Comparison of ENCODE assay signal across 11 cellular contexts in the genomic region with DNA sequence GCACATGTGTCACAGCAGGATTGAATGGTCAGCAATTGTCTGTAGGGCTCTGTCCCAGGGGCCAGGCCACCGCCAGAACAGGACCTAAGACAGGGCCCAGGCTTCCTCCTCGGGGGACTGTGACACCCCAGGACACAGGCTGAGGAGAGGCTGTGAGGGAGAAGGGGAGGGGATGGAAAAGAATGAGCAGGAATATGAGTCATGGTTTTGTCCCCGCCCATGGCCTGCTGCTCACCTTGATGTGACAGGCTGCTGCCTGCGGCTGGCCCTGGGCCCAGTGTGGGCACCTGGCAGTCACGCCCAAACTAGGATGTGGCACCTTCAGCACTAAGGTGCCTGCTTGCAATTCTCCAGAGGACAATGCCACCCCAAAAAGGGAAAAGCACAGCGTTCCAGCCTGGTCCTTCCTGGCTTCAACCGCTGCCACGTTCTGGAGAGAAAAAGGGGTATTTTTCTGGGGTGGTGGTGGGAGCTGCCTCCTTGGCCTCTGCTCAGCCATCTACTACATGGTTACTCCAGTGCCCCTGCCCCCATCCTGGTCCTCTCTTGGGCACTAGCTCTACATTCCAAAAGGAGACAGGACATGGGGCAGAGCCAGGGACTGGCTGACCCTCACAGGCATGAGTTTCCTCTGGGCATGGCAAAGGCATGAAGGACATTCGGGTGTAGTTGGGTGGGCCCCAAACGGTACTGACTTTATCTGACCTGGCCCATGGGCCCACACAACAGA.
DNase-seq lines count a peak whose midpoint lies in the region; ATAC-seq, FAIRE-seq and TF ChIP-seq lines count a peak whose summit lies in the region.
"Had no signal": no experiment of that assay in that cellular context is flagged by ENCODE, and none has a peak within 500 bp of the region (broad histone marks: within the 10 kb centered on the region; RNA-seq: fewer than 3 reads in every experiment).

No MANE protein-coding gene starts in this region.

- peak overlapping the region; percentile 47; the same call in 1 of the 2 replicates for H3K27ac Mint-ChIP-seq in WTC11

- FAIRE-seq in HepG2 (lab: Jason Lieb, UNC) (no peak), GM19239 (lab: Jason Lieb, UNC) (no peak)
- FAIRE-seq: GM12891 had no signal

- TF ChIP-seq CTCF in WTC11 (IDR thresholded peaks at IDR 0.05) (no peak), HepG2 (CRISPR knock-in tag; IDR thresholded peaks at IDR 0.05) (no peak)

- H2AFZ ChIP-seq in HepG2 (ENCODE audit: low read length) = no peak overlapping the region

- BruUV-seq in HepG2 (replicated peaks; lab: Mats Ljungman, UMichigan) = no TSS peak

- H3K9ac ChIP-seq in HepG2 (ENCODE audit: insufficient read depth, low read depth, low read length) = no peak overlapping the region

- no peaks in the 10 kb centered on the region for H3K27me3 Mint-ChIP-seq in WTC11 (ENCODE audit: low read depth)
- H3K27me3 Mint-ChIP-seq: CD4-positive, alpha-beta memory T cell had no signal

- H4K20me1 ChIP-seq in HepG2 (ENCODE audit: insufficient read depth, low read length) = no peaks in the 10 kb centered on the region

- WGBS in HepG2 (ENCODE audit: low lambda C conversion rate) = 88% methylated on average over 7 of the region's 10 CpGs

- intact Hi-C loops in HepG2 (cut with micrococcal nuclease; ENCODE audit: unreplicated experiment) = no loop called here

- H3K4me2 ChIP-seq in HepG2 (ENCODE audit: low read depth, low read length) = no peak overlapping the region

- ATAC-seq in WTC11 (no peak), HepG2 (no peak), GM21381 (IDR thresholded peaks at IDR 0.05; ENCODE audit: unreplicated experiment) (no peak)

- no peak overlapping the region for H3K4me3 ChIP-seq in HepG2 (replicated peaks in 1 of 3; ENCODE audit: insufficient read depth in 1 of 3, low read depth in 2 of 3, low read length in 3 of 3)
- H3K4me3 ChIP-seq: esophagus muscularis mucosa had no signal

- in situ Hi-C loops in HepG2 (cut with HindIII; ENCODE audit: extremely low pct_ligation_motif_present, low pct_unique_long_range_greater_than_20kb) = no loop called here

- POLR2A ChIA-PET in WTC11 (lab: Charles Lee) = no interaction called here
- POLR2A ChIA-PET in HepG2 (lab: Yijun Ruan, JAX) = interaction anchor here (1.0 to 9.1 kb wide), 3 partner anchors 9 to 40 kb away, joined by 3 to 101 read pairs (median 7); no protein-coding TSS in a partner anchor

- no peaks in the 10 kb centered on the region for H3K27me3 ChIP-seq in HepG2 (ENCODE audit: control insufficient read depth in 1 of 2, insufficient read depth in 2 of 2, low read length in 2 of 2)
- H3K27me3 ChIP-seq: esophagus muscularis mucosa had no signal

- peaks cover 50% of the 10 kb centered on the region for H3K4me1 Mint-ChIP-seq in WTC11

- peaks cover 10% of the 10 kb centered on the region for H3K36me3 Mint-ChIP-seq in WTC11
- H3K36me3 Mint-ChIP-seq: CD4-positive, alpha-beta memory T cell had no signal

- H3K27ac ChIP-seq in HepG2 (ENCODE audit: extremely low read length, insufficient read depth, low read length) = peak overlapping the region; percentile 11
- H3K27ac ChIP-seq: esophagus muscularis mucosa had no signal

- TF ChIP-seq EP300 in HepG2 (IDR thresholded peaks at IDR 0.05; ENCODE audit: low read depth in 2 of 2, low read length in 2 of 2) (no peak), HepG2 (CRISPR knock-in tag; IDR thresholded peaks at IDR 0.05; ENCODE audit: borderline replicate concordance) (no peak)

- H3K4me3 Mint-ChIP-seq in WTC11 = no peak overlapping the region
- H3K4me3 Mint-ChIP-seq: CD4-positive, alpha-beta memory T cell had no signal

- CTCF ChIA-PET in WTC11 (lab: Charles Lee) (interaction anchor here (1.1 kb wide), 1 partner anchor 47 kb away, joined by 3 read pairs; no protein-coding TSS in a partner anchor), HepG2 (lab: Yijun Ruan, JAX; ENCODE audit: low intra/inter-chr PET ratio, low total read pairs) (no interaction called here)

- no peak for TF ChIP-seq POLR2A in HepG2 (IDR thresholded peaks at IDR 0.05; ENCODE audit: insufficient read depth in 1 of 2, low read depth in 2 of 2, low read length in 2 of 2)

- peaks cover 95% of the 10 kb centered on the region for H3K4me1 ChIP-seq in HepG2 (ENCODE audit: insufficient read depth, low read length)

- no peaks in the 10 kb centered on the region for H3K9me3 ChIP-seq in HepG2 (ENCODE audit: low read length)
- H3K9me3 ChIP-seq: esophagus muscularis mucosa had no signal

- H3K9me3 Mint-ChIP-seq in WTC11 = no peaks in the 10 kb centered on the region
- H3K9me3 Mint-ChIP-seq: CD4-positive, alpha-beta memory T cell had no signal

- peaks cover 71% of the 10 kb centered on the region for H3K79me2 ChIP-seq in HepG2 (ENCODE audit: insufficient read depth, low read length)

- peaks cover 7 to 33% of the 10 kb centered on the region in 2 experiments; a peak in 4 of 5 replicates for H3K36me3 ChIP-seq in HepG2 (replicated peaks in 1 of 2; ENCODE audit: control insufficient read depth in 1 of 2, insufficient read depth in 2 of 2, low read length in 2 of 2)
- H3K36me3 ChIP-seq: esophagus muscularis mucosa had no signal

- TF ChIP-seq RAD21 in HepG2 (CRISPR knock-in tag; IDR thresholded peaks at IDR 0.05) = no peak

- DNase-seq in A172 (ENCODE audit: low spot score) (peak; percentile 51), Daoy (ENCODE audit: low read depth) (peak; percentile 57), WTC11 (ENCODE audit: low spot score) (no peak), HepG2 (ENCODE audit: low spot score) (peak; percentile 43), GM19239 (ENCODE audit: insufficient read length, low spot score) (no peak), NOMO-1 (lab: John Stamatoyannopoulos, UW; ENCODE audit: unreplicated experiment in 2 of 2) (no peak)
- no peak for DNase-seq in activated CD4-positive, CD25-positive, alpha-beta regulatory T cell (lab: John Stamatoyannopoulos, UW)
- DNase-seq: CD4-positive, alpha-beta memory T cell had no signal

TF ChIP-seq in WTC11, 78 proteins besides CTCF, POLR2A, EP300 and RAD21 (continues in another document):
- TF ChIP-seq, protein P1, sequence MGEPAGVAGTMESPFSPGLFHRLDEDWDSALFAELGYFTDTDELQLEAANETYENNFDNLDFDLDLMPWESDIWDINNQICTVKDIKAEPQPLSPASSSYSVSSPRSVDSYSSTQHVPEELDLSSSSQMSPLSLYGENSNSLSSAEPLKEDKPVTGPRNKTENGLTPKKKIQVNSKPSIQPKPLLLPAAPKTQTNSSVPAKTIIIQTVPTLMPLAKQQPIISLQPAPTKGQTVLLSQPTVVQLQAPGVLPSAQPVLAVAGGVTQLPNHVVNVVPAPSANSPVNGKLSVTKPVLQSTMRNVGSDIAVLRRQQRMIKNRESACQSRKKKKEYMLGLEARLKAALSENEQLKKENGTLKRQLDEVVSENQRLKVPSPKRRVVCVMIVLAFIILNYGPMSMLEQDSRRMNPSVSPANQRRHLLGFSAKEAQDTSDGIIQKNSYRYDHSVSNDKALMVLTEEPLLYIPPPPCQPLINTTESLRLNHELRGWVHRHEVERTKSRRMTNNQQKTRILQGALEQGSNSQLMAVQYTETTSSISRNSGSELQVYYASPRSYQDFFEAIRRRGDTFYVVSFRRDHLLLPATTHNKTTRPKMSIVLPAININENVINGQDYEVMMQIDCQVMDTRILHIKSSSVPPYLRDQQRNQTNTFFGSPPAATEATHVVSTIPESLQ (CRISPR knock-in tag; IDR thresholded peaks at IDR 0.05) = no peak
- TF ChIP-seq HMGA2 (CRISPR knock-in tag; IDR thresholded peaks at IDR 0.05) = no peak
- TF ChIP-seq, protein P2, sequence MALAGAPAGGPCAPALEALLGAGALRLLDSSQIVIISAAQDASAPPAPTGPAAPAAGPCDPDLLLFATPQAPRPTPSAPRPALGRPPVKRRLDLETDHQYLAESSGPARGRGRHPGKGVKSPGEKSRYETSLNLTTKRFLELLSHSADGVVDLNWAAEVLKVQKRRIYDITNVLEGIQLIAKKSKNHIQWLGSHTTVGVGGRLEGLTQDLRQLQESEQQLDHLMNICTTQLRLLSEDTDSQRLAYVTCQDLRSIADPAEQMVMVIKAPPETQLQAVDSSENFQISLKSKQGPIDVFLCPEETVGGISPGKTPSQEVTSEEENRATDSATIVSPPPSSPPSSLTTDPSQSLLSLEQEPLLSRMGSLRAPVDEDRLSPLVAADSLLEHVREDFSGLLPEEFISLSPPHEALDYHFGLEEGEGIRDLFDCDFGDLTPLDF (CRISPR knock-in tag; IDR thresholded peaks at IDR 0.05) = no peak
- TF ChIP-seq ZNF317 (CRISPR knock-in tag; IDR thresholded peaks at IDR 0.05; ENCODE audit: borderline replicate concordance, low read depth) = no peak
- TF ChIP-seq ZNF219 (CRISPR knock-in tag; IDR thresholded peaks at IDR 0.05; ENCODE audit: borderline replicate concordance) = no peak

TF ChIP-seq in HepG2, 621 proteins besides CTCF, POLR2A, EP300 and RAD21 (continues in another document):
- TF ChIP-seq, protein P3, sequence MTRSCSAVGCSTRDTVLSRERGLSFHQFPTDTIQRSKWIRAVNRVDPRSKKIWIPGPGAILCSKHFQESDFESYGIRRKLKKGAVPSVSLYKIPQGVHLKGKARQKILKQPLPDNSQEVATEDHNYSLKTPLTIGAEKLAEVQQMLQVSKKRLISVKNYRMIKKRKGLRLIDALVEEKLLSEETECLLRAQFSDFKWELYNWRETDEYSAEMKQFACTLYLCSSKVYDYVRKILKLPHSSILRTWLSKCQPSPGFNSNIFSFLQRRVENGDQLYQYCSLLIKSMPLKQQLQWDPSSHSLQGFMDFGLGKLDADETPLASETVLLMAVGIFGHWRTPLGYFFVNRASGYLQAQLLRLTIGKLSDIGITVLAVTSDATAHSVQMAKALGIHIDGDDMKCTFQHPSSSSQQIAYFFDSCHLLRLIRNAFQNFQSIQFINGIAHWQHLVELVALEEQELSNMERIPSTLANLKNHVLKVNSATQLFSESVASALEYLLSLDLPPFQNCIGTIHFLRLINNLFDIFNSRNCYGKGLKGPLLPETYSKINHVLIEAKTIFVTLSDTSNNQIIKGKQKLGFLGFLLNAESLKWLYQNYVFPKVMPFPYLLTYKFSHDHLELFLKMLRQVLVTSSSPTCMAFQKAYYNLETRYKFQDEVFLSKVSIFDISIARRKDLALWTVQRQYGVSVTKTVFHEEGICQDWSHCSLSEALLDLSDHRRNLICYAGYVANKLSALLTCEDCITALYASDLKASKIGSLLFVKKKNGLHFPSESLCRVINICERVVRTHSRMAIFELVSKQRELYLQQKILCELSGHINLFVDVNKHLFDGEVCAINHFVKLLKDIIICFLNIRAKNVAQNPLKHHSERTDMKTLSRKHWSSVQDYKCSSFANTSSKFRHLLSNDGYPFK (CRISPR knock-in tag; IDR thresholded peaks at IDR 0.05; ENCODE audit: borderline replicate concordance) = 0 out of 2 replicates have a peak, but pooled peaks have one; percentile 19
- TF ChIP-seq TBX3 (IDR thresholded peaks at IDR 0.05; ENCODE audit: borderline replicate concordance) (no peak), FOSL2 (CRISPR knock-in tag; IDR thresholded peaks at IDR 0.05) (peak; percentile 95), TGIF2 (CRISPR knock-in tag; IDR thresholded peaks at IDR 0.05) (no peak), JUN (CRISPR knock-in tag; IDR thresholded peaks at IDR 0.05) (0 out of 2 replicates have a peak, but pooled peaks have one; percentile 36), RXRA (CRISPR knock-in tag; IDR thresholded peaks at IDR 0.05) (peak; percentile 19; the same call in 1 of the 2 replicates)

Comparison
In these comparisons a context has a peak if more than half of its experiments do, and no peak if none do; other contexts are left out.
1. DNase-seq: peak in A172 (single experiment), Daoy (single experiment) and HepG2 (single experiment); none in WTC11 (single experiment), GM19239 (single experiment), NOMO-1 (0 of 2) and activated CD4-positive, CD25-positive, alpha-beta regulatory T cell (0 of 4).